In the genomic region with DNA sequence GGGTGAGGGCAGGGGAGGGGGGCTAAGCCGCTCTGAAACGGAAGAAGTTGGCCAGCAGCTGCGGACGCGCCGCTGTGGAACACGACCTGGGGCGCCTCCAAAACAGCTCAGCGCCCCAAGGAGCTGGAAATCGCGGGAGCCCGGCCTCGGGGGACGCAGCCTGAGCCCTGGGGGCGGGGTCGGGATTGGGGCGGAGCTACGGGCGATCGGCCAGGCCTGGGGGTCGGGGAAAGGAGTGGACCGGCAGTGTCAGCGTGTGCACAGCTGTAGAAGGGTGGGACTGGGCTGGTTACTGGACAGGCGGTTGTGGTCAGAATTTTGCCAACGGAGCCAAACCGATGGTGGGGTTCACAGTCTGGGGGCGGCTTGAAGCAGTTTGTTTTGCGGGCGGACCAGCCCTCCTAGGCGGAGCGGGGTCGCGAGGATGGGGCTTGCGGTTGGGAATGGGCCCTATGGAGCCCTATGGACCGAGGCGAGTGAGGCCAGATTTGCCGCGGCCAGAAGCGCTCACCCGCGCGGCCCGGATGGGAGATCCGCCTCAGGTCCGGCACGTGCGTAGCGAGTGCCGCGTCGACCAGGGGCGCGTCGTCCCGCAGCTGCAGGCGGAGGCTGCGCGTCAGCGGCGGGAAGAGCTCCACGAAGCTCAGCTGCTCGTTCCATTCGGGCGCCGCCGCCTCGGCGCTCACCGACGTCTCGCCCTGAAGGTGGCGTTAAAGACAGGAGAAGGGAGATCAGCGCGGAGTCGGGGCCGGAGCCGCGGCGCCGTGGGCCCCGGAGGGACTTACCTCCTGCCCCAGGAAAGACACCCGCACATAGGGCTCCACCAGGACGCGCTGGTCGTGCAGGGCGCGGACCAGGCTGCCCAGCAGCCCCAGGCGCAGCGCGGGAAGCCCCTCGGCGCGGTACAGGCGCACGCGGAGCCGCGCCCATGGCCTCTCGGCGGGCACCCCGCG, we compare ENCODE assay signal across 8 cellular contexts. TPM values are rescaled to one million over a fixed set of nuclear protein-coding genes. Genes with fewer than 3 reads are reported as not detected.
DNase-seq lines count a peak whose midpoint lies in the region; ATAC-seq and TF ChIP-seq lines count a peak whose summit lies in the region.

No MANE protein-coding gene starts in this region.

- peak overlapping the region; percentile 72 for H3K4me3 Mint-ChIP-seq in central memory CD8-positive, alpha-beta T cell

- no peaks in the 10 kb centered on the region for H3K4me1 Mint-ChIP-seq in central memory CD8-positive, alpha-beta T cell

- no peaks in the 10 kb centered on the region for H3K27me3 Mint-ChIP-seq in central memory CD8-positive, alpha-beta T cell

- TF ChIP-seq CTCF in GM12874 (IDR thresholded peaks at IDR 0.05; ENCODE audit: insufficient read depth, low read depth, low read length): peak; percentile 37; the same call in 1 of the 2 replicates

- H3K27ac Mint-ChIP-seq in central memory CD8-positive, alpha-beta T cell (ENCODE audit: low read depth): no peak overlapping the region

- H3K9me3 Mint-ChIP-seq in central memory CD8-positive, alpha-beta T cell: no peaks in the 10 kb centered on the region

- H3K36me3 Mint-ChIP-seq in central memory CD8-positive, alpha-beta T cell (ENCODE audit: insufficient read depth): no peaks in the 10 kb centered on the region

- DNase-seq in NCI-H1436 treated with DMSO at 0.1 percent for 48 hours (lab: John Stamatoyannopoulos, UW): peak; percentile 22
- peak; percentile 58 to 70 for DNase-seq in central memory CD8-positive, alpha-beta T cell (ENCODE audit: low spot score in 2 of 2)
- DNase-seq in left colon: peak; percentile 75 to 84
- peak; percentile 52 to 71 (median 60) for DNase-seq in stimulated activated CD4-positive, alpha-beta T cell treated with anti-CD3 and anti-CD28 coated beads, Interleukin-1b, Interleukin-23, amount 100 ng/mL, for 24 hours (ENCODE audit: low read depth in 4 of 4, low spot score in 1 of 4)
- no peak for DNase-seq in mesenteric fat pad (ENCODE audit: low spot score)
- no peak for DNase-seq in 8988T

- ATAC-seq in activated CD4-positive, CD25-positive, alpha-beta regulatory T cell treated with anti-CD3 and anti-CD28 coated beads, Interleukin-2, amount 50 U/mL, for 24 hours: peak; percentile 89 to 94
- ATAC-seq in central memory CD8-positive, alpha-beta T cell (replicated peaks; ENCODE audit: extremely low read depth, poor library complexity, severe bottlenecking): peak; percentile 94
- ATAC-seq in left colon: peak; percentile 87

- intact Hi-C loops in left colon (cut with DNase I, micrococcal nuclease): no loop called here

RNA-seq across cellular contexts. Expression of a gene that starts 14.3 kb away (rescaled TPM):
- total RNA-seq in left colon (1 to 10 TPM; 3.2 to 5.8 TPM), mesenteric fat pad (2.2 TPM)

RNA-seq across cellular contexts. Expression of a gene that starts 59.4 kb away (rescaled TPM):
- total RNA-seq in left colon (100 to 1,000 TPM; 262 to 278 TPM), mesenteric fat pad (138 TPM)

Comparison
In these comparisons a context has a peak if more than half of its experiments do, and no peak if none do; other contexts are left out.
1. DNase-seq: peak in NCI-H1436 treated with DMSO at 0.1 percent for 48 hours (single experiment), central memory CD8-positive, alpha-beta T cell (2 of 2), left colon (2 of 2) and stimulated activated CD4-positive, alpha-beta T cell treated with anti-CD3 and anti-CD28 coated beads, Interleukin-1b, Interleukin-23, amount 100 ng/mL, for 24 hours (4 of 4); none in mesenteric fat pad (single experiment) and 8988T (single experiment).
2. Peak in every context shown above with its lines, with median percentiles within 50 percentile points of each other: ATAC-seq.